ENCODE assay signal across 8 cellular contexts in the genomic region with DNA sequence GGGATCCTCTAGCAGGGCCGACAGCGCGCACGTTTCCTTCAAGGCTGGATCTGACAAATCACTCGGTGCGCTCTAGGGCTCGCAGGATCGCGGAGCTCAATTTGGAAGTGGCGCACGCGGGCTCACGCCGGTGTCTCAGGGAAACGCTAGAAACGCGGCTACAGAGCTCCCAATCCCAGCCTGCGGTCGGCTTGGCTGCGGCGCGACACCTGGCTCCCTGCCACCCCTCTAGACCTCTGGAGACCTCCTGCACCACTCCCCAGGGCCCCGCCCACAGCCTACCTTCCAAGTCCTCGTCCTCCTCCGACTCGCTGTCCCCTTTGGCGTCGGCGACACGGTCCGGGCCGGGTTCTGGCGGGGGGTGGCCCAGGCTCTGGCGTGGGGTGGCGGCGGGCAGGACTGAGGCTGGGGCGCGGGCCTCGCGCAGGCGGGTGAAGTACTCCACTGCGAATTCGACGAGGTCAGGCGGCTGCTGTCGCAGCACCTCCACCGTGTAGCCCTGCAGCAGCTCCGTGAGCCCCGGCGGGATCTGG. TPM values are rescaled to one million over a fixed set of nuclear protein-coding genes. Genes with fewer than 3 reads are reported as not detected.
DNase-seq lines count a peak whose midpoint lies in the region; ATAC-seq, FAIRE-seq and TF ChIP-seq lines count a peak whose summit lies in the region.

No MANE protein-coding gene starts in this region.

- H3K4me2 ChIP-seq in keratinocyte (ENCODE audit: control insufficient read depth, extremely low read depth, insufficient read depth, low read depth, low read length) = peak overlapping the region; percentile 94

- H3K4me1 ChIP-seq in keratinocyte (ENCODE audit: control insufficient read depth, extremely low read depth, insufficient read depth, low read length) = peaks cover 8% of the 10 kb centered on the region

- dilution Hi-C loops in keratinocyte (cut with MboI; ENCODE audit: extremely low pct_ligation_motif_present, low sequenced_read_pairs) = no loop called here

- H3K27ac ChIP-seq in keratinocyte (ENCODE audit: control insufficient read depth, insufficient read depth, low read length) = peak overlapping the region; percentile 70

- peak overlapping the region; percentile 78 for H3K9ac ChIP-seq in keratinocyte (ENCODE audit: control insufficient read depth, extremely low read depth, insufficient read depth, low read length)

- no peaks in the 10 kb centered on the region for H3K27me3 ChIP-seq in keratinocyte (ENCODE audit: control insufficient read depth, extremely low read depth, insufficient read depth, low read length)

- peak overlapping the region; percentile 97 for H2AFZ ChIP-seq in keratinocyte (ENCODE audit: control insufficient read depth, low read length)

- H3K4me3 ChIP-seq in keratinocyte (ENCODE audit: control insufficient read depth in 2 of 3, extremely low read depth in 1 of 3, insufficient read depth in 2 of 3, low read depth in 1 of 3, low read length in 3 of 3) = peak overlapping the region; percentile 78 to 90 (median 86)

- ATAC-seq in GM18508 (IDR thresholded peaks at IDR 0.05; ENCODE audit: insufficient read depth, unreplicated experiment) (peak; percentile 11), HG02981 (IDR thresholded peaks at IDR 0.05; ENCODE audit: unreplicated experiment) (peak; percentile 9)

- FAIRE-seq in keratinocyte (lab: Jason Lieb, UNC) = peak; percentile 49

- no peak for TF ChIP-seq CTCF in keratinocyte (optimal IDR thresholded peaks at IDR 0.05 in 1 of 3, IDR thresholded peaks at IDR 0.05 in 1 of 3, conservative IDR thresholded peaks at IDR 0.05 in 1 of 3; ENCODE audit: extremely low read depth in 1 of 3, insufficient read depth in 2 of 3, low read length in 3 of 3)

- peaks cover 2% of the 10 kb centered on the region for H3K9me1 ChIP-seq in keratinocyte (ENCODE audit: control insufficient read depth, extremely low read depth, insufficient read depth, low read length)

- no peaks in the 10 kb centered on the region for H3K36me3 ChIP-seq in keratinocyte (ENCODE audit: control insufficient read depth in 2 of 2, extremely low read depth in 1 of 2, insufficient read depth in 2 of 2, low read length in 2 of 2)

- peaks cover 16% of the 10 kb centered on the region for H3K79me2 ChIP-seq in keratinocyte (ENCODE audit: control insufficient read depth, insufficient read depth, low read length)

- peak; percentile 76 for DNase-seq in NCI-H2171 treated with DMSO at 0.1 percent for 48 hours (lab: John Stamatoyannopoulos, UW)
- DNase-seq in activated CD4-positive, alpha-beta T cell treated with anti-CD3 and anti-CD28 coated beads for 24 hours (ENCODE audit: low read depth in 2 of 2) = peak; percentile 22 to 45
- DNase-seq in cerebellum (ENCODE audit: low spot score) = peak; percentile 66
- no peak for DNase-seq in keratinocyte (ENCODE audit: low read depth, low spot score)
- DNase-seq in stimulated activated CD4-positive, alpha-beta T cell treated with anti-CD3 and anti-CD28 coated beads, Interleukin-12 subunit alpha, Interleukin-12 subunit beta, amount 100 ng/mL, for 4 hours = peak; percentile 44
- no peak for DNase-seq in NCI-H1694 treated with DMSO at 0.1 percent for 48 hours (lab: John Stamatoyannopoulos, UW)

- peaks cover 2% of the 10 kb centered on the region for H4K20me1 ChIP-seq in keratinocyte (ENCODE audit: control insufficient read depth, extremely low read depth, insufficient read depth, low read length)

- no peaks in the 10 kb centered on the region for H3K9me3 ChIP-seq in keratinocyte (ENCODE audit: control insufficient read depth, low read depth, low read length)

RNA-seq across cellular contexts. Expression of a gene that starts 0.6 kb away (rescaled TPM):
- 23.7 TPM for total RNA-seq in cerebellum
- 18.6 to 23.6 TPM (median 23.2 TPM) in 3 replicates for polyA plus RNA-seq in keratinocyte
- 35.6 TPM for polyA plus RNA-seq in keratinocyte (2011; ENCODE audit: low read depth)
- polyA plus RNA-seq in keratinocyte (2011; cell fraction: cytosol; rRNA removed) = 15.4 and 22.6 TPM in 2 replicates
- 15.8 and 15.9 TPM in 2 replicates for polyA plus RNA-seq in keratinocyte (2011; cell fraction: nucleus; rRNA removed)
- 17.9 and 34.0 TPM in 2 replicates for polyA plus RNA-seq in keratinocyte (2012; ENCODE audit: low replicate concordance)
- polyA minus RNA-seq in keratinocyte = 32.5 to 45.3 TPM (median 42.5 TPM) in 3 replicates
- polyA minus RNA-seq in keratinocyte (2011; cell fraction: cytosol; rRNA and poly(A)+ RNA removed) = 34.3 TPM
- polyA minus RNA-seq in keratinocyte (2011; cell fraction: nucleus; rRNA and poly(A)+ RNA removed) = 14.7 and 26.1 TPM in 2 replicates

RNA-seq across cellular contexts. Expression of a gene that starts 51.6 kb away (rescaled TPM):
- 6.5 TPM for total RNA-seq in cerebellum
- polyA plus RNA-seq in keratinocyte = 22.4 to 27.4 TPM (median 22.6 TPM) in 3 replicates
- polyA plus RNA-seq in keratinocyte (2011; ENCODE audit: low read depth) = 3.1 TPM
- polyA plus RNA-seq in keratinocyte (2011; cell fraction: cytosol; rRNA removed) = 20.1 and 30.5 TPM in 2 replicates
- polyA plus RNA-seq in keratinocyte (2011; cell fraction: nucleus; rRNA removed) = 36.4 and 45.2 TPM in 2 replicates
- polyA plus RNA-seq in keratinocyte (2012; ENCODE audit: low replicate concordance) = 10.6 and 16.2 TPM in 2 replicates
- 9.6 to 12.4 TPM (median 11.6 TPM) in 3 replicates for polyA minus RNA-seq in keratinocyte
- polyA minus RNA-seq in keratinocyte (2011; cell fraction: cytosol; rRNA and poly(A)+ RNA removed) = 12.3 TPM
- polyA minus RNA-seq in keratinocyte (2011; cell fraction: nucleus; rRNA and poly(A)+ RNA removed) = 8.0 and 10.9 TPM in 2 replicates

Comparison
In these comparisons a context has a peak if more than half of its experiments do, and no peak if none do; other contexts are left out.
1. DNase-seq: peak in NCI-H2171 treated with DMSO at 0.1 percent for 48 hours (single experiment), activated CD4-positive, alpha-beta T cell treated with anti-CD3 and anti-CD28 coated beads for 24 hours (2 of 2), cerebellum (single experiment) and stimulated activated CD4-positive, alpha-beta T cell treated with anti-CD3 and anti-CD28 coated beads, Interleukin-12 subunit alpha, Interleukin-12 subunit beta, amount 100 ng/mL, for 4 hours (single experiment); none in keratinocyte (single experiment) and NCI-H1694 treated with DMSO at 0.1 percent for 48 hours (single experiment).